ENCODE assay signal across 23 cellular contexts in genomic region chr3:52547143-52547542, GRCh38. TPM values are rescaled to one million over a fixed set of nuclear protein-coding genes. Genes with fewer than 3 reads are reported as not detected.
"Had no signal": no experiment of that assay in that cellular context is flagged by ENCODE, and none has a peak within 500 bp of the region (broad histone marks: within the 10 kb centered on the region; RNA-seq: fewer than 3 reads in every experiment).

No MANE protein-coding gene starts in this region.

- H3K27ac Mint-ChIP-seq: dendritic cell treated with granulocyte-macrophage colony-stimulating factor and Interleukin-4, amounts not matched to agents 40 ng/mL and 50 ng/mL, for 4 days; memory B cell; mesothelial cell of epicardium; natural killer cell treated with Interleukin-12 subunit alpha and Interleukin-12 subunit beta and Interleukin-15 and Interleukin-18, amount 100 ng/mL, for 72 hours; progenitor cell of endocrine pancreas had no signal

- H3K4me1 Mint-ChIP-seq: memory B cell had no signal

- H3K4me1 ChIP-seq: esophagus squamous epithelium, lower lobe of right lung, pancreas, stomach had no signal

- H3K36me3 Mint-ChIP-seq: natural killer cell treated with Interleukin-12 subunit alpha and Interleukin-12 subunit beta and Interleukin-15 and Interleukin-18, amount 100 ng/mL, for 72 hours had no signal

- H3K4me3 Mint-ChIP-seq: dendritic cell treated with granulocyte-macrophage colony-stimulating factor and Interleukin-4, amounts not matched to agents 40 ng/mL and 50 ng/mL, for 4 days; effector memory CD8-positive, alpha-beta T cell; memory B cell; mesothelial cell of epicardium; natural killer cell treated with Interleukin-12 subunit alpha and Interleukin-12 subunit beta and Interleukin-15 and Interleukin-18, amount 100 ng/mL, for 72 hours had no signal

- H3K27me3 Mint-ChIP-seq: dendritic cell treated with granulocyte-macrophage colony-stimulating factor and Interleukin-4, amounts not matched to agents 40 ng/mL and 50 ng/mL, for 4 days; effector memory CD8-positive, alpha-beta T cell; memory B cell; natural killer cell treated with Interleukin-12 subunit alpha and Interleukin-12 subunit beta and Interleukin-15 and Interleukin-18, amount 100 ng/mL, for 72 hours; progenitor cell of endocrine pancreas had no signal

- DNase-seq: effector memory CD8-positive, alpha-beta T cell; esophagus squamous epithelium; foreskin fibroblast; glutamatergic neuron; left ventricle myocardium inferior; lower lobe of right lung; occipital lobe; pancreas; right cardiac atrium; small intestine; stimulated activated CD4-positive, alpha-beta T cell treated with anti-CD3 and anti-CD28 coated beads, Interleukin-12 subunit alpha, Interleukin-12 subunit beta, amount 100 ng/mL, for 4 hours; stimulated activated naive CD4-positive, alpha-beta T cell; stomach; substantia nigra; trophoblast cell had no signal

- FAIRE-seq: keratinocyte, pancreas, small intestine had no signal

- H3K27me3 ChIP-seq: esophagus squamous epithelium, gastroesophageal sphincter, pancreas, stomach had no signal

- H3K4me3 ChIP-seq: esophagus squamous epithelium, gastroesophageal sphincter, left ventricle myocardium inferior, lower lobe of right lung, pancreas, stomach, thoracic aorta had no signal

- ATAC-seq: effector memory CD8-positive, alpha-beta T cell; gastroesophageal sphincter; lower lobe of right lung; natural killer cell treated with Interleukin-12 subunit alpha and Interleukin-12 subunit beta and Interleukin-15 and Interleukin-18, amount 100 ng/mL, for 72 hours; right cardiac atrium had no signal

- H3K9me3 ChIP-seq: esophagus squamous epithelium, gastroesophageal sphincter, left ventricle myocardium inferior, lower lobe of right lung, pancreas, stomach, thoracic aorta had no signal

- H3K27ac ChIP-seq: esophagus squamous epithelium, gastroesophageal sphincter, left ventricle myocardium inferior, lower lobe of right lung, pancreas, stomach, thoracic aorta had no signal

- H3K9me3 Mint-ChIP-seq: dendritic cell treated with granulocyte-macrophage colony-stimulating factor and Interleukin-4, amounts not matched to agents 40 ng/mL and 50 ng/mL, for 4 days; effector memory CD8-positive, alpha-beta T cell; memory B cell; mesothelial cell of epicardium; natural killer cell treated with Interleukin-12 subunit alpha and Interleukin-12 subunit beta and Interleukin-15 and Interleukin-18, amount 100 ng/mL, for 72 hours had no signal

RNA-seq across cellular contexts. Expression of gene STAB1, which starts 52.0 kb away (rescaled TPM):
- polyA plus RNA-seq: keratinocyte had no signal
